10 cellular contexts compared by ENCODE assay signal in the genomic region with DNA sequence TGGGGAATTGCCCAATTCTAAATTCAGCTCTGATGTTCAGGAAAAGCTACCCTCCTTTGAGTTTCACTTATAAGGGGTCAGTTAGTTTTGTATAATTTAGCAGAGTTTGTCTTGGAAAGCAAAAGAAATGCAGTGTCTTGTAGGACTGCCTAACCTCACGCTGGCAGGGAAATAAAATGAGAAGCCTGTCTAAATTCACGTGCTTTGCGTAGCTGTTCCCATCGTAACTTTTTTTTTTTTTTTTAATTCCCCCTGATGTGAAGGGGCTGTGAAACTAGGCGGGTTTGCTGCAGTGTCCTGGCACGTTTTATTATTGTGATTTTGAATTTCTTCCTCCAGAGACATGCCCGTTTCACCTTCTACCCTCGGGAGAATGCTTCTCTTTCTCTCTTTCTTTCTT. TPM values are rescaled to one million over a fixed set of nuclear protein-coding genes. Genes with fewer than 3 reads are reported as not detected.
DNase-seq lines count a peak whose midpoint lies in the region; ATAC-seq and TF ChIP-seq lines count a peak whose summit lies in the region.
"Had no signal": no experiment of that assay in that cellular context is flagged by ENCODE, and none has a peak within 500 bp of the region (broad histone marks: within the 10 kb centered on the region; RNA-seq: fewer than 3 reads in every experiment).

No MANE protein-coding gene starts in this region.

- DNase-seq in AG10803 (ENCODE audit: low read depth), result no peak
- DNase-seq in Panc1 (ENCODE audit: low read depth, low spot score), result no peak
- peak; percentile 45 for DNase-seq in fibroblast of pulmonary artery (ENCODE audit: low read depth)
- DNase-seq in CD4-positive, alpha-beta T cell, result no peak
- DNase-seq in CD14-positive monocyte (ENCODE audit: low spot score), result no peak
- no peak for DNase-seq in effector memory CD4-positive, alpha-beta T cell
- DNase-seq: activated B cell treated with CpG ODN at 0.5 μM for 24 hours, NCI-H446 had no signal

- BruUV-seq in Panc1 (replicated peaks; lab: Mats Ljungman, UMichigan), result no TSS peak

- H3K4me1 ChIP-seq in Panc1 (ENCODE audit: control insufficient read depth, insufficient read depth, low read length), result peaks cover 6% of the 10 kb centered on the region
- H3K4me1 ChIP-seq in parathyroid adenoma, result no peaks in the 10 kb centered on the region
- H3K4me1 ChIP-seq in effector memory CD4-positive, alpha-beta T cell (ENCODE audit: control insufficient read depth, insufficient read depth, low read length, poor library complexity, severe bottlenecking), result peaks cover 20% of the 10 kb centered on the region

- peaks cover 47% of the 10 kb centered on the region for H3K4me1 Mint-ChIP-seq in CD4-positive, alpha-beta T cell (ENCODE audit: low read depth)
- peaks cover 77% of the 10 kb centered on the region for H3K4me1 Mint-ChIP-seq in CD14-positive monocyte

- H2AFZ ChIP-seq in parathyroid adenoma, result peak overlapping the region; percentile 56

- in situ Hi-C loops in Panc1 (cut with HindIII; ENCODE audit: low pct_unique_long_range_greater_than_20kb, low sequenced_read_pairs), result no loop called here

- H3K27ac ChIP-seq in Panc1 (ENCODE audit: low read length) (no peak overlapping the region), parathyroid adenoma (peak overlapping the region; percentile 81)
- no peak overlapping the region for H3K27ac ChIP-seq in CD4-positive, alpha-beta T cell (ENCODE audit: low read depth, low read length)
- H3K27ac ChIP-seq in effector memory CD4-positive, alpha-beta T cell (ENCODE audit: insufficient read depth, low read length, poor library complexity, severe bottlenecking), result no peak overlapping the region

- peak overlapping the region; percentile 3 for H3K9ac ChIP-seq in parathyroid adenoma

- no peaks in the 10 kb centered on the region for H3K9me3 ChIP-seq in Panc1 (ENCODE audit: control insufficient read depth, insufficient read depth, low read depth, low read length)
- no peaks in the 10 kb centered on the region for H3K9me3 ChIP-seq in parathyroid adenoma (ENCODE audit: control insufficient read depth, low read length)
- H3K9me3 ChIP-seq in CD4-positive, alpha-beta T cell (ENCODE audit: control insufficient read depth, low read length), result no peaks in the 10 kb centered on the region
- H3K9me3 ChIP-seq in effector memory CD4-positive, alpha-beta T cell (ENCODE audit: control insufficient read depth, low read length), result no peaks in the 10 kb centered on the region

- no peak overlapping the region for H3K27ac Mint-ChIP-seq in CD4-positive, alpha-beta T cell
- H3K27ac Mint-ChIP-seq in CD14-positive monocyte, result no peak overlapping the region
- H3K27ac Mint-ChIP-seq: activated B cell treated with CpG ODN at 0.5 μM for 24 hours had no signal

- intact Hi-C loops in Panc1 (cut with micrococcal nuclease; ENCODE audit: unreplicated experiment) (no loop called here), CD14-positive monocyte (cut with micrococcal nuclease) (loop anchor here in 1 of 2 donors (10.0 kb wide), 2 partner anchors 138 to 1408 kb away; no protein-coding TSS in a partner anchor)
- intact Hi-C loops in CD4-positive, alpha-beta T cell (cut with DNase I, micrococcal nuclease), result no loop called here

- H3K9me3 Mint-ChIP-seq in CD4-positive, alpha-beta T cell, result no peaks in the 10 kb centered on the region
- peaks cover 0 to 32% (median 28%) of the 10 kb centered on the region in 7 donors for H3K9me3 Mint-ChIP-seq in CD14-positive monocyte
- H3K9me3 Mint-ChIP-seq: activated B cell treated with CpG ODN at 0.5 μM for 24 hours had no signal

- H3K36me3 ChIP-seq in Panc1 (ENCODE audit: control insufficient read depth, insufficient read depth, low read length) (no peaks in the 10 kb centered on the region), parathyroid adenoma (ENCODE audit: control insufficient read depth, insufficient read depth, low read length) (no peaks in the 10 kb centered on the region)
- H3K36me3 ChIP-seq in effector memory CD4-positive, alpha-beta T cell (ENCODE audit: control insufficient read depth, insufficient read depth, low read length), result no peaks in the 10 kb centered on the region

- H3K36me3 Mint-ChIP-seq in CD4-positive, alpha-beta T cell (ENCODE audit: low read depth), result no peaks in the 10 kb centered on the region
- H3K36me3 Mint-ChIP-seq in CD14-positive monocyte, result peaks cover 19 to 24% of the 10 kb centered on the region in 2 donors

- H3K79me2 ChIP-seq in parathyroid adenoma, result peaks cover 20% of the 10 kb centered on the region

- H3K4me3 Mint-ChIP-seq in CD4-positive, alpha-beta T cell, result no peak overlapping the region
- H3K4me3 Mint-ChIP-seq in CD14-positive monocyte, result peak overlapping the region in 1 of 2 donors; percentile 99
- H3K4me3 Mint-ChIP-seq: activated B cell treated with CpG ODN at 0.5 μM for 24 hours had no signal

- CTCF ChIA-PET in Panc1 (lab: Charles Lee), result no interaction called here
- CTCF ChIA-PET in CD4-positive, alpha-beta T cell (lab: Charles Lee), result interaction anchor here (1.0 kb wide), 1 partner anchor 103 kb away, joined by 4 read pairs; no protein-coding TSS in a partner anchor

- no peak for TF ChIP-seq CTCF in AG10803 (conservative IDR thresholded peaks at IDR 0.05; ENCODE audit: low read length)
- TF ChIP-seq CTCF in Panc1 (IDR thresholded peaks at IDR 0.05), result no peak
- TF ChIP-seq CTCF in fibroblast of pulmonary artery (IDR thresholded peaks at IDR 0.05; ENCODE audit: low read length, missing control alignments), result no peak
- TF ChIP-seq CTCF in parathyroid adenoma (IDR thresholded peaks at IDR 0.05), result no peak
- TF ChIP-seq CTCF in CD4-positive, alpha-beta T cell (IDR thresholded peaks at IDR 0.05), result no peak
- no peak for TF ChIP-seq CTCF in CD14-positive monocyte (IDR thresholded peaks at IDR 0.05)

- H3K4me3 ChIP-seq in AG10803 (ENCODE audit: low read length) (peak overlapping the region; percentile 88), Panc1 (ENCODE audit: low read depth in 2 of 2, low read length in 2 of 2) (peak overlapping the region; percentile 6 to 71; a peak in 1 of 4 replicates), fibroblast of pulmonary artery (replicated peaks; ENCODE audit: low read depth, low read length) (peak overlapping the region; percentile 92), parathyroid adenoma (ENCODE audit: low read depth, low read length) (peak overlapping the region; percentile 92)
- no peak overlapping the region for H3K4me3 ChIP-seq in effector memory CD4-positive, alpha-beta T cell (ENCODE audit: insufficient read depth, low read depth, low read length, poor library complexity, severe bottlenecking)

- no peak for ATAC-seq in Panc1
- no peak for ATAC-seq in CD4-positive, alpha-beta T cell (ENCODE audit: poor library complexity)
- ATAC-seq in HG03565 (IDR thresholded peaks at IDR 0.05; ENCODE audit: unreplicated experiment), result no peak

- POLR2A ChIA-PET in Panc1 (lab: Charles Lee), result no interaction called here
- POLR2A ChIA-PET in CD4-positive, alpha-beta T cell (lab: Charles Lee), result interaction anchor here (0.7 kb wide), 1 partner anchor 275 kb away, joined by 3 read pairs; no protein-coding TSS in a partner anchor

- peaks cover 18% of the 10 kb centered on the region for H3K27me3 ChIP-seq in Panc1 (ENCODE audit: control insufficient read depth, insufficient read depth, low read length)
- no peaks in the 10 kb centered on the region for H3K27me3 ChIP-seq in parathyroid adenoma (ENCODE audit: control insufficient read depth, insufficient read depth, low read length)
- peaks cover 88% of the 10 kb centered on the region for H3K27me3 ChIP-seq in CD4-positive, alpha-beta T cell (ENCODE audit: control insufficient read depth, insufficient read depth, low read length)
- peaks cover 32% of the 10 kb centered on the region for H3K27me3 ChIP-seq in effector memory CD4-positive, alpha-beta T cell (replicated peaks; ENCODE audit: control insufficient read depth, insufficient read depth, low read length, poor library complexity, severe bottlenecking)

- peak overlapping the region; percentile 80 for H3K4me2 ChIP-seq in parathyroid adenoma (ENCODE audit: low read length)

- H3K27me3 Mint-ChIP-seq in CD4-positive, alpha-beta T cell, result peaks cover 90% of the 10 kb centered on the region
- H3K27me3 Mint-ChIP-seq in CD14-positive monocyte (ENCODE audit: low read depth in 3 of 3), result peaks cover 95 to 97% (median 97%) of the 10 kb centered on the region in 3 donors

RNA-seq across cellular contexts. Expression of gene MEIS1, which starts 2.1 kb away (rescaled TPM):
- 2.0 TPM for total RNA-seq in Panc1 (2021; ENCODE audit: unreplicated experiment)
- 0.71 TPM for polyA plus RNA-seq in Panc1 (2012; ENCODE audit: insufficient read length)
- not detected for total RNA-seq in CD4-positive, alpha-beta T cell
- polyA plus RNA-seq in CD14-positive monocyte, result under 1 TPM in 1 of 2 donors, not detected in 1; 0.09 TPM
- total RNA-seq: activated B cell treated with CpG ODN at 0.5 μM for 24 hours had no signal
